29 cellular contexts compared by ENCODE assay signal in the genomic region with DNA sequence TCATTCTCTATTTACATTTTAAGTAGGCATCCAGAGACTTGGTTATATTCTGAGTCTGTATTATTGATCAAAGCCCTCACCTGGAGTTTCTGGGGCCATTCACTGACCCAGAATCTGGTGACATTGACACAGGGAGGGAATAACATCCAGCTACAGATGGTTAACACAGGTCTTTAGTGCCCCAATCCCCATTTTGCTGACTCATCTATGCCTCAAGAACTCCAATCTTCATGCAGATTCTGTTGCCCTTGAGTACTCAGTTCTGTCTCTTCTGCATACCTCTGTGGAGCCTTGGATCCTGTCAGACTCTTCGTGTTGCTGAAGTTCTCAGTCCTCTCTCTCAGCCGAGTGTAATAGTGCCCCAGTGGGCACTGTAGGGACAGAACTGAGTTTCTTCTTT.
"Had no signal": no experiment of that assay in that cellular context is flagged by ENCODE, and none has a peak within 500 bp of the region (broad histone marks: within the 10 kb centered on the region; RNA-seq: fewer than 3 reads in every experiment).

No MANE protein-coding gene starts in this region.

- DNase-seq: activated B cell treated with CpG ODN at 0.5 μM for 24 hours; activated CD4-positive, alpha-beta T cell treated with anti-CD3 and anti-CD28 coated beads for 48 hours; activated CD4-positive, alpha-beta T cell treated with anti-CD3 and anti-CD28 coated beads, Interleukin-2, amount 50 U/mL, for 1 hour; activated CD4-positive, alpha-beta T cell treated with anti-CD3 and anti-CD28 coated beads, Interleukin-2, amount 50 U/mL, for 48 hours; activated CD8-positive, alpha-beta memory T cell treated with anti-CD3 and anti-CD28 coated beads for 24 hours; activated CD8-positive, alpha-beta T cell treated with anti-CD3 and anti-CD28 coated beads for 36 hours; activated effector memory CD4-positive, alpha-beta T cell treated with Interleukin-2 at 50 U/mL for 16 hours; activated gamma-delta T cell treated with Interleukin-2 at 50 U/mL for 16 hours; activated naive CD4-positive, alpha-beta T cell treated with anti-CD3 and anti-CD28 coated beads, Interleukin-2, amount 50 U/mL, for 16 hours; activated naive CD4-positive, alpha-beta T cell treated with Interleukin-2 at 50 U/mL for 16 hours; activated T-cell treated with anti-CD3 and anti-CD28 coated beads, Interleukin-2, amount 50 U/mL, for 4 hours; amniotic stem cell; anterior cingulate cortex; brain microvascular endothelial cell; dorsolateral prefrontal cortex; effector memory CD4-positive, alpha-beta T cell; endodermal cell; foreskin fibroblast; head of caudate nucleus; T-helper 17 cell; T1000; WERI-Rb-1 had no signal

- H3K27me3 ChIP-seq: brain microvascular endothelial cell, dorsolateral prefrontal cortex had no signal

- H3K36me3 ChIP-seq: brain microvascular endothelial cell, WERI-Rb-1 had no signal

- H3K4me3 ChIP-seq: coronary artery, dorsolateral prefrontal cortex had no signal

- H3K27ac ChIP-seq: brain microvascular endothelial cell, coronary artery, dorsolateral prefrontal cortex, WERI-Rb-1 had no signal

- FAIRE-seq: astrocyte, bronchial epithelial cell, frontal cortex had no signal

- ATAC-seq: activated CD4-positive, CD25-positive, alpha-beta regulatory T cell treated with anti-CD3 and anti-CD28 coated beads, Interleukin-2, amount 50 U/mL, for 24 hours; activated CD8-positive, alpha-beta T cell treated with anti-CD3 and anti-CD28 coated beads for 36 hours; activated T-cell treated with anti-CD3 and anti-CD28 coated beads, Interleukin-2, amount 50 U/mL, for 4 hours; activated T-helper 17 cell treated with anti-CD3 and anti-CD28 coated beads, Interleukin-2, amount 50 U/mL, for 72 hours; esophagus mucosa; T-helper 17 cell had no signal
